ENCODE assay signal across 10 cellular contexts in the genomic region with DNA sequence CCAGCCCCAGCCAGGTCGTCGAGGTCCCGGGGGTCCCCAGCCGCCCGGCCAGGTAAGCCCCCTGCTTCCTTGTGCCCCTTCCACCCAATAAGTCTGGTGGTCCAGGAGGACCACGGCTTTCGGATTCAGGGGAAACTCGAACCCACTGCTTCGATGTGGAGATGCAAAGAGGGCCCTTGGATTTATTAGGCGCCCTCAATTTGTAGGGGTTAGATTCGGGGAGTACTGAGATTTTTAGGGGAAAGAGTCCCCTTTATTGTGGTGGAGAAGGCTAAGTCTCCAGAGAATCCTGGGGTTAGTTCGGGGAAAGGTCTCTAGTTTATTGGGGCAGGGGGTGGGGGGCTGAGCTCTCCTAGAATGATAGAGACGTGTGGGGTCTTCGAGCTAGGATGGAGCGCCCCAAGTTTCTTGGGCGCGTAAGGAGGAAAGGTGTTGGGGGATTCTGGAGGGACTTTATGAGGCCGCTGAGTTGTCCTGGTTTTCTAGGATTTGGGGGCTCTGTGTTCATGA. TPM values are rescaled to one million over a fixed set of nuclear protein-coding genes. Genes with fewer than 3 reads are reported as not detected.
DNase-seq lines count a peak whose midpoint lies in the region; ATAC-seq and TF ChIP-seq lines count a peak whose summit lies in the region.
"Had no signal": no experiment of that assay in that cellular context is flagged by ENCODE, and none has a peak within 500 bp of the region (broad histone marks: within the 10 kb centered on the region; RNA-seq: fewer than 3 reads in every experiment).

No MANE protein-coding gene starts in this region.

- no peaks in the 10 kb centered on the region for H3K27me3 ChIP-seq in IMR-90 (ENCODE audit: control insufficient read depth, insufficient read depth, low read length)
- peaks cover 41% of the 10 kb centered on the region for H3K27me3 ChIP-seq in colonic mucosa
- H3K27me3 ChIP-seq in neuron (ENCODE audit: insufficient read depth, low read length), result no peaks in the 10 kb centered on the region
- H3K27me3 ChIP-seq: thyroid gland had no signal

- H3K9me3 Mint-ChIP-seq in CD14-positive monocyte, result peaks cover 0 to 37% (median 15%) of the 10 kb centered on the region in 7 donors

- TF ChIP-seq RAD21 in IMR-90 (IDR thresholded peaks at IDR 0.05; ENCODE audit: low read length), result no peak

- H3K4me3 ChIP-seq in IMR-90 (ENCODE audit: insufficient read depth, low read depth, low read length) (peak overlapping the region; percentile 50), colonic mucosa (peak overlapping the region; percentile 14), neuron (ENCODE audit: low read length) (peak overlapping the region; percentile 50)

- peak overlapping the region; percentile 66 for H2AK9ac ChIP-seq in IMR-90 (replicated peaks; ENCODE audit: low read depth, low read length, poor library complexity)

- intact Hi-C loops in CD14-positive monocyte (cut with micrococcal nuclease), result loop anchor here in 1 of 2 donors (2.0 kb wide), 1 partner anchor 27 kb away; no protein-coding TSS in a partner anchor
- intact Hi-C loops in IMR-90 (cut with micrococcal nuclease), result loop anchor here (5.0 to 10.0 kb wide), 3 partner anchors 155 to 463 kb away; a partner anchor contains a TSS
- intact Hi-C loops in colonic mucosa (cut with DNase I), result loop anchor here (5.0 kb wide), 2 partner anchors 50 to 70 kb away; no protein-coding TSS in a partner anchor

- H3K27ac ChIP-seq in IMR-90 (ENCODE audit: insufficient read depth, low read length) (peak overlapping the region; percentile 26), colonic mucosa (no peak overlapping the region)
- H3K27ac ChIP-seq: thyroid gland had no signal

- H3K56ac ChIP-seq in IMR-90 (ENCODE audit: extremely low read depth, insufficient read depth, low read length), result no peak overlapping the region

- H3K27me3 Mint-ChIP-seq in CD14-positive monocyte (ENCODE audit: low read depth in 3 of 3), result peaks cover 67 to 83% (median 77%) of the 10 kb centered on the region in 3 donors

- no peak for TF ChIP-seq POLR2A in IMR-90 (IDR thresholded peaks at IDR 0.05; ENCODE audit: low read depth, low read length)

- H3K4ac ChIP-seq in IMR-90 (ENCODE audit: low read depth, low read length), result peak overlapping the region; percentile 75

- CTCF ChIA-PET in IMR-90 (lab: Yijun Ruan, JAX), result no interaction called here

- H2BK20ac ChIP-seq in IMR-90 (ENCODE audit: low read depth, low read length), result no peak overlapping the region

- peaks cover 16 to 17% of the 10 kb centered on the region in 2 donors for H3K36me3 Mint-ChIP-seq in CD14-positive monocyte

- no peak overlapping the region for H4K5ac ChIP-seq in IMR-90 (ENCODE audit: low read depth, low read length)

- dilution Hi-C loops in IMR-90 (cut with HindIII; ENCODE audit: low sequenced_read_pairs, unreplicated experiment), result no loop called here

- H3K4me1 ChIP-seq in IMR-90 (ENCODE audit: control insufficient read depth, insufficient read depth, low read length) (peaks cover 8% of the 10 kb centered on the region), colonic mucosa (peaks cover 12% of the 10 kb centered on the region), neuron (ENCODE audit: insufficient read depth, low read length) (peaks cover 35% of the 10 kb centered on the region)

- H4K20me1 ChIP-seq in IMR-90 (ENCODE audit: insufficient read depth, low read length), result peaks cover 9% of the 10 kb centered on the region; the same call in 1 of the 2 replicates

- TF ChIP-seq CTCF in CD14-positive monocyte (IDR thresholded peaks at IDR 0.05) (no peak), IMR-90 (conservative IDR thresholded peaks at IDR 0.05; ENCODE audit: low read depth, low read length) (no peak), colonic mucosa (IDR thresholded peaks at IDR 0.05) (no peak), GM13976 (IDR thresholded peaks at IDR 0.05; ENCODE audit: borderline replicate concordance, control extremely low read depth, extremely low read depth, insufficient read depth, missing control alignments) (no peak)

- no peak overlapping the region for H2BK15ac ChIP-seq in IMR-90 (ENCODE audit: low read depth, low read length)

- no peak overlapping the region; the same call in 1 of the 2 replicates for H3K18ac ChIP-seq in IMR-90 (ENCODE audit: low read depth, low read length)

- H3K36me3 ChIP-seq in IMR-90 (ENCODE audit: control insufficient read depth, insufficient read depth, low read length) (no peaks in the 10 kb centered on the region), colonic mucosa (no peaks in the 10 kb centered on the region), neuron (ENCODE audit: insufficient read depth, low read length) (peaks cover 9% of the 10 kb centered on the region)
- H3K36me3 ChIP-seq: thyroid gland had no signal

- ATAC-seq in IMR-90 (ENCODE audit: low read depth), result no peak

- in situ Hi-C loops in IMR-90 (cut with MboI; ENCODE audit: low sequenced_read_pairs), result loop anchor here (5.0 kb wide), 1 partner anchor 60 kb away; no protein-coding TSS in a partner anchor
- in situ Hi-C loops in GM13976 (cut with MboI; ENCODE audit: low sequenced_read_pairs, unreplicated experiment), result no loop called here

- peak overlapping the region; percentile 53 to 78 for H3K4me3 Mint-ChIP-seq in CD14-positive monocyte

- DNase-seq in CD14-positive monocyte (ENCODE audit: low spot score) (no peak), IMR-90 (no peak), colonic mucosa (no peak), NCI-H2171 treated with DMSO at 0.1 percent for 48 hours (lab: John Stamatoyannopoulos, UW) (no peak), cerebellum (ENCODE audit: low spot score) (no peak), GM13976 (ENCODE audit: low spot score) (no peak), midbrain (lab: John Stamatoyannopoulos, UW) (no peak)
- DNase-seq: activated CD8-positive, alpha-beta memory T cell treated with anti-CD3 and anti-CD28 coated beads, Interleukin-2, amount 50 U/mL, for 4 hours had no signal

- H3K23ac ChIP-seq in IMR-90 (ENCODE audit: low read depth, low read length), result peak overlapping the region; percentile 48; the same call in 1 of the 2 replicates

- no peak overlapping the region for H4K91ac ChIP-seq in IMR-90 (ENCODE audit: insufficient read depth, low read depth, low read length)

- peak overlapping the region; percentile 88 for H2AFZ ChIP-seq in IMR-90 (replicated peaks; ENCODE audit: low read length, poor library complexity)
- peak overlapping the region; percentile 65 for H2AFZ ChIP-seq in neuron (ENCODE audit: low read depth, low read length)

- H2BK120ac ChIP-seq in IMR-90 (ENCODE audit: low read depth, low read length), result no peak overlapping the region

- H3K14ac ChIP-seq in IMR-90 (replicated peaks; ENCODE audit: low read depth, low read length), result no peak overlapping the region

- POLR2A ChIA-PET in IMR-90 (lab: Charles Lee; ENCODE audit: unreplicated experiment), result no interaction called here

- H3K9ac ChIP-seq in IMR-90 (ENCODE audit: low read depth, low read length) (peak overlapping the region; percentile 61), colonic mucosa (ENCODE audit: low read depth in 2 of 2, low read length in 2 of 2) (no peak overlapping the region)

- H3K9me3 ChIP-seq in IMR-90 (ENCODE audit: control insufficient read depth, insufficient read depth, low read length) (no peaks in the 10 kb centered on the region), colonic mucosa (no peaks in the 10 kb centered on the region), neuron (ENCODE audit: low read length) (no peaks in the 10 kb centered on the region)
- H3K9me3 ChIP-seq: thyroid gland had no signal

- H2AK5ac ChIP-seq in IMR-90 (ENCODE audit: low read depth, low read length), result 0 out of 2 replicates have a peak overlapping the region, but pooled peaks have one; percentile 13

- no TSS peak for BruUV-seq in IMR-90 (replicated peaks; lab: Mats Ljungman, UMichigan)

- H3K27ac Mint-ChIP-seq in CD14-positive monocyte, result peak overlapping the region in 3 of 7 donors; percentile 26 to 79 (median 30)

- H4K8ac ChIP-seq in IMR-90 (ENCODE audit: low read depth in 2 of 2, low read length in 2 of 2), result peak overlapping the region; percentile 30 to 35; a peak in 2 of 4 replicates

- H3K9me1 ChIP-seq in IMR-90 (ENCODE audit: insufficient read depth, low read length), result no peaks in the 10 kb centered on the region

- peaks cover 0 to 8% of the 10 kb centered on the region in 2 experiments; a peak in 3 of 4 replicates for H3K79me1 ChIP-seq in IMR-90 (ENCODE audit: low read depth in 1 of 2, low read length in 2 of 2)

- WGBS in IMR-90 (ENCODE audit: extremely low coverage in 2 of 2, insufficient read length in 1 of 2), 2 experiments, result 4% methylated on average over 5 of the region's 18 CpGs; no CpG with 5 or more reads in 1 of the 2 experiments

- no peak overlapping the region for H2BK5ac ChIP-seq in IMR-90 (ENCODE audit: low read depth, low read length, poor library complexity, severe bottlenecking)

- peaks cover 43% of the 10 kb centered on the region for H3K4me1 Mint-ChIP-seq in CD14-positive monocyte

- peak overlapping the region; percentile 96 for H3K4me2 ChIP-seq in IMR-90 (ENCODE audit: low read depth, low read length)

TF ChIP-seq in IMR-90, 13 proteins besides CTCF, POLR2A, EP300 and RAD21 (continues in another document):
- TF ChIP-seq, protein P1, sequence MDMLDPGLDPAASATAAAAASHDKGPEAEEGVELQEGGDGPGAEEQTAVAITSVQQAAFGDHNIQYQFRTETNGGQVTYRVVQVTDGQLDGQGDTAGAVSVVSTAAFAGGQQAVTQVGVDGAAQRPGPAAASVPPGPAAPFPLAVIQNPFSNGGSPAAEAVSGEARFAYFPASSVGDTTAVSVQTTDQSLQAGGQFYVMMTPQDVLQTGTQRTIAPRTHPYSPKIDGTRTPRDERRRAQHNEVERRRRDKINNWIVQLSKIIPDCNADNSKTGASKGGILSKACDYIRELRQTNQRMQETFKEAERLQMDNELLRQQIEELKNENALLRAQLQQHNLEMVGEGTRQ (IDR thresholded peaks at IDR 0.05; ENCODE audit: low read depth, low read length), result no peak
- no peak for TF ChIP-seq MAZ (IDR thresholded peaks at IDR 0.05; ENCODE audit: borderline replicate concordance, low read depth, low read length)
- no peak for TF ChIP-seq MAFK (IDR thresholded peaks at IDR 0.05; ENCODE audit: low read depth, low read length)
- TF ChIP-seq CEBPB (IDR thresholded peaks at IDR 0.05; ENCODE audit: low read depth, low read length), result no peak
- no peak for TF ChIP-seq SMC3 (IDR thresholded peaks at IDR 0.05; ENCODE audit: low read depth, low read length)
- TF ChIP-seq CHD1 (IDR thresholded peaks at IDR 0.05; ENCODE audit: low read depth, low read length), result no peak

RNA-seq across cellular contexts. Expression of a gene that starts 3.8 kb away (rescaled TPM):
- polyA plus RNA-seq in CD14-positive monocyte (1 to 10 TPM; 3.8 to 8.0 TPM), IMR-90 (2012; rRNA removed) (61.6 and 70.3 TPM in 2 replicates)
- total RNA-seq in IMR-90 (2012; rRNA removed) (4.4 and 14.7 TPM in 2 replicates), colonic mucosa (100 to 1,000 TPM; 143 to 231 TPM), cerebellum (36.8 TPM)
- 121 and 133 TPM in 2 replicates for polyA plus RNA-seq in IMR-90 (2012; cell fraction: cytosol; rRNA removed)
- polyA plus RNA-seq in IMR-90 (2012; cell fraction: nucleus; rRNA removed; ENCODE audit: low replicate concordance), result 202 and 477 TPM in 2 replicates

RNA-seq across cellular contexts. Expression of a gene that starts 20.7 kb away (rescaled TPM):
- polyA plus RNA-seq in CD14-positive monocyte (100 to 1,000 TPM; 234 to 284 TPM), IMR-90 (2012; rRNA removed) (94.0 and 108 TPM in 2 replicates)
- total RNA-seq in IMR-90 (2012; rRNA removed) (15.6 and 16.1 TPM in 2 replicates), colonic mucosa (10 to 100 TPM; 53.6 to 87.8 TPM), cerebellum (3.3 TPM)
- polyA plus RNA-seq in IMR-90 (2012; cell fraction: cytosol; rRNA removed), result 70.5 and 114 TPM in 2 replicates
- 124 and 239 TPM in 2 replicates for polyA plus RNA-seq in IMR-90 (2012; cell fraction: nucleus; rRNA removed; ENCODE audit: low replicate concordance)
